Comparison of ENCODE assay signal across 19 cellular contexts in genomic region chr1:206115791-206116190, GRCh38. TPM values are rescaled to one million over a fixed set of nuclear protein-coding genes. Genes with fewer than 3 reads are reported as not detected.
DNase-seq lines count a peak whose midpoint lies in the region; ATAC-seq and TF ChIP-seq lines count a peak whose summit lies in the region.
"Had no signal": no experiment of that assay in that cellular context is flagged by ENCODE, and none has a peak within 500 bp of the region (broad histone marks: within the 10 kb centered on the region; RNA-seq: fewer than 3 reads in every experiment).

No MANE protein-coding gene starts in this region.

- H3K27me3 Mint-ChIP-seq in activated CD8-positive, alpha-beta memory T cell treated with anti-CD3 and anti-CD28 coated beads, Interleukin-2, amount 10 ng/mL, durations not matched to agents 7 days and 5 days, result peaks cover 56% of the 10 kb centered on the region
- peaks cover 59% of the 10 kb centered on the region for H3K27me3 Mint-ChIP-seq in dendritic cell treated with granulocyte-macrophage colony-stimulating factor and Interleukin-4, amounts not matched to agents 40 ng/mL and 50 ng/mL, for 4 days
- H3K27me3 Mint-ChIP-seq in neural crest cell (ENCODE audit: low read depth), result peaks cover 50% of the 10 kb centered on the region
- H3K27me3 Mint-ChIP-seq in stimulated activated naive B cell treated with anti-CD40 and anti-IgM and Interleukin-4, amounts not matched to agents 10 μg/mL and 1 μg/mL and 100 μg/mL, for 72 hours, result peaks cover 27 to 48% of the 10 kb centered on the region in 2 donors

- H3K79me2 ChIP-seq in mammary epithelial cell (ENCODE audit: insufficient read depth, low read length), result no peaks in the 10 kb centered on the region

- CTCF ChIA-PET in activated CD8-positive, alpha-beta memory T cell treated with anti-CD3 and anti-CD28 coated beads, Interleukin-2, amount 10 ng/mL, durations not matched to agents 7 days and 5 days (lab: Charles Lee), result interaction anchor here (1.0 to 1.5 kb wide), 2 partner anchors 10 to 324 kb away, joined by 4 to 5 read pairs; no protein-coding TSS in a partner anchor
- CTCF ChIA-PET in mammary epithelial cell (lab: Charles Lee; ENCODE audit: low non-redundant PET), result interaction anchor here (0.5 kb wide), 1 partner anchor 197 kb away, joined by 3 read pairs; no protein-coding TSS in a partner anchor

- no peak overlapping the region for H3K4me2 ChIP-seq in mammary epithelial cell (ENCODE audit: insufficient read depth, low read depth, low read length)

- H3K4me3 ChIP-seq in left lung, result no peak overlapping the region
- H3K4me3 ChIP-seq in mammary epithelial cell (replicated peaks in 1 of 3; ENCODE audit: insufficient read depth in 1 of 3, low read depth in 2 of 3, low read length in 3 of 3), result no peak overlapping the region
- H3K4me3 ChIP-seq: MG63 had no signal

- H3K9ac ChIP-seq in mammary epithelial cell (ENCODE audit: insufficient read depth, low read length), result no peak overlapping the region

- peaks cover 7% of the 10 kb centered on the region for H3K4me1 Mint-ChIP-seq in activated CD8-positive, alpha-beta memory T cell treated with anti-CD3 and anti-CD28 coated beads, Interleukin-2, amount 10 ng/mL, durations not matched to agents 7 days and 5 days
- H3K4me1 Mint-ChIP-seq in dendritic cell treated with granulocyte-macrophage colony-stimulating factor and Interleukin-4, amounts not matched to agents 40 ng/mL and 50 ng/mL, for 4 days (ENCODE audit: low read depth), result peaks cover 27% of the 10 kb centered on the region
- H3K4me1 Mint-ChIP-seq in neural crest cell, result peaks cover 13% of the 10 kb centered on the region
- H3K4me1 Mint-ChIP-seq in stimulated activated naive B cell treated with anti-CD40 and anti-IgM and Interleukin-4, amounts not matched to agents 10 μg/mL and 1 μg/mL and 100 μg/mL, for 72 hours, result peaks cover 25 to 35% of the 10 kb centered on the region in 2 donors

- ATAC-seq in activated CD8-positive, alpha-beta memory T cell treated with anti-CD3 and anti-CD28 coated beads, Interleukin-2, amount 10 ng/mL, durations not matched to agents 7 days and 5 days, result no peak
- no peak for ATAC-seq in stimulated activated naive B cell treated with anti-CD40 and anti-IgM and Interleukin-4, amounts not matched to agents 10 μg/mL and 1 μg/mL and 100 μg/mL, for 72 hours (replicated peaks)
- ATAC-seq in left lung, result no peak

- 82% methylated on average over 2 of the region's 8 CpGs for WGBS in mammary epithelial cell (ENCODE audit: low coverage, missing lambda C conversion rate)

- H3K9me3 Mint-ChIP-seq in activated CD8-positive, alpha-beta memory T cell treated with anti-CD3 and anti-CD28 coated beads, Interleukin-2, amount 10 ng/mL, durations not matched to agents 7 days and 5 days (ENCODE audit: low read depth), result peaks cover 4% of the 10 kb centered on the region
- H3K9me3 Mint-ChIP-seq in dendritic cell treated with granulocyte-macrophage colony-stimulating factor and Interleukin-4, amounts not matched to agents 40 ng/mL and 50 ng/mL, for 4 days, result peaks cover 8% of the 10 kb centered on the region
- H3K9me3 Mint-ChIP-seq in neural crest cell, result peaks cover 4% of the 10 kb centered on the region
- no peaks in the 10 kb centered on the region for H3K9me3 Mint-ChIP-seq in stimulated activated naive B cell treated with anti-CD40 and anti-IgM and Interleukin-4, amounts not matched to agents 10 μg/mL and 1 μg/mL and 100 μg/mL, for 72 hours

- intact Hi-C loops in dendritic cell treated with granulocyte-macrophage colony-stimulating factor and Interleukin-4, amounts not matched to agents 40 ng/mL and 50 ng/mL, for 4 days (cut with micrococcal nuclease), result loop anchor here (5.0 kb wide), 1 partner anchor 328 kb away; no protein-coding TSS in a partner anchor
- intact Hi-C loops in left lung (cut with DNase I), result loop anchor here in 1 of 2 donors (10.0 kb wide), 1 partner anchor 201 kb away; no protein-coding TSS in a partner anchor
- intact Hi-C loops in mammary epithelial cell (cut with micrococcal nuclease), result no loop called here

- no peaks in the 10 kb centered on the region for H4K20me1 ChIP-seq in mammary epithelial cell (ENCODE audit: insufficient read depth, low read length)

- no peak for TF ChIP-seq CTCF in neural crest cell (conservative IDR thresholded peaks at IDR 0.05)
- TF ChIP-seq CTCF in left lung (IDR thresholded peaks at IDR 0.05), result no peak
- no peak for TF ChIP-seq CTCF in mammary epithelial cell (conservative IDR thresholded peaks at IDR 0.05 in 1 of 2, IDR thresholded peaks at IDR 0.05 in 1 of 2; ENCODE audit: extremely low read depth in 1 of 2, insufficient read depth in 1 of 2, low read depth in 1 of 2, low read length in 2 of 2)

- peaks cover 0 to 37% of the 10 kb centered on the region in 2 donors for H3K27me3 ChIP-seq in left lung
- peaks cover 3% of the 10 kb centered on the region for H3K27me3 ChIP-seq in mammary epithelial cell (ENCODE audit: insufficient read depth, low read length)

- H3K9me3 ChIP-seq in left lung (peaks cover 0 to 4% of the 10 kb centered on the region in 2 donors), mammary epithelial cell (replicated peaks; ENCODE audit: insufficient read depth, low read length) (no peaks in the 10 kb centered on the region)
- H3K9me3 ChIP-seq: MG63 had no signal

- BruUV-seq in mammary epithelial cell (replicated peaks; lab: Mats Ljungman, UMichigan), result no TSS peak

- no peaks in the 10 kb centered on the region for H3K36me3 ChIP-seq in left lung
- no peaks in the 10 kb centered on the region for H3K36me3 ChIP-seq in mammary epithelial cell (ENCODE audit: insufficient read depth, low read length)
- H3K36me3 ChIP-seq: MG63 had no signal

- DNase-seq in activated CD8-positive, alpha-beta memory T cell treated with anti-CD3 and anti-CD28 coated beads, Interleukin-2, amount 10 ng/mL, durations not matched to agents 7 days and 5 days, result peak; percentile 9
- DNase-seq in activated CD8-positive, alpha-beta memory T cell treated with anti-CD3 and anti-CD28 coated beads for 24 hours, result no peak
- DNase-seq in neural crest cell (ENCODE audit: low read depth, low spot score) (no peak), left lung (no peak), mammary epithelial cell (no peak), NCI-H2196 treated with DMSO at 0.1 percent for 48 hours (lab: John Stamatoyannopoulos, UW; ENCODE audit: unreplicated experiment) (no peak)
- no peak for DNase-seq in stimulated activated naive B cell treated with anti-CD40 and anti-IgM and Interleukin-4, amounts not matched to agents 10 μg/mL and 1 μg/mL and 100 μg/mL, for 72 hours
- DNase-seq: CD8-positive, alpha-beta memory T cell; MG63; NCI-H1048; NCI-H1417 treated with DMSO at 0.1 percent for 48 hours; NCI-H187; NCI-H446 treated with DMSO at 0.1 percent for 48 hours; NCI-H526 treated with DMSO at 0.1 percent for 48 hours; SHP77 had no signal

- no peak overlapping the region for H3K4me3 Mint-ChIP-seq in activated CD8-positive, alpha-beta memory T cell treated with anti-CD3 and anti-CD28 coated beads, Interleukin-2, amount 10 ng/mL, durations not matched to agents 7 days and 5 days
- no peak overlapping the region for H3K4me3 Mint-ChIP-seq in dendritic cell treated with granulocyte-macrophage colony-stimulating factor and Interleukin-4, amounts not matched to agents 40 ng/mL and 50 ng/mL, for 4 days
- H3K4me3 Mint-ChIP-seq in neural crest cell, result peak overlapping the region; percentile 28
- no peak overlapping the region for H3K4me3 Mint-ChIP-seq in stimulated activated naive B cell treated with anti-CD40 and anti-IgM and Interleukin-4, amounts not matched to agents 10 μg/mL and 1 μg/mL and 100 μg/mL, for 72 hours
- H3K4me3 Mint-ChIP-seq: CD8-positive, alpha-beta memory T cell had no signal

- no peak overlapping the region for H3K27ac ChIP-seq in left lung
- no peak overlapping the region for H3K27ac ChIP-seq in mammary epithelial cell (ENCODE audit: insufficient read depth, low read depth, low read length)
- H3K27ac ChIP-seq: 22Rv1 had no signal

- H2AFZ ChIP-seq in mammary epithelial cell (ENCODE audit: low read depth, low read length), result no peak overlapping the region

- H3K27ac Mint-ChIP-seq in activated CD8-positive, alpha-beta memory T cell treated with anti-CD3 and anti-CD28 coated beads, Interleukin-2, amount 10 ng/mL, durations not matched to agents 7 days and 5 days, result no peak overlapping the region
- H3K27ac Mint-ChIP-seq in dendritic cell treated with granulocyte-macrophage colony-stimulating factor and Interleukin-4, amounts not matched to agents 40 ng/mL and 50 ng/mL, for 4 days, result peak overlapping the region; percentile 11
- no peak overlapping the region for H3K27ac Mint-ChIP-seq in neural crest cell (ENCODE audit: unreplicated experiment)
- H3K27ac Mint-ChIP-seq in stimulated activated naive B cell treated with anti-CD40 and anti-IgM and Interleukin-4, amounts not matched to agents 10 μg/mL and 1 μg/mL and 100 μg/mL, for 72 hours, result peak overlapping the region; percentile 63
- H3K27ac Mint-ChIP-seq: CD8-positive, alpha-beta memory T cell had no signal

- H3K4me1 ChIP-seq in left lung, result peaks cover 10 to 14% of the 10 kb centered on the region in 2 donors
- H3K4me1 ChIP-seq in mammary epithelial cell (ENCODE audit: insufficient read depth, low read length), result peaks cover 19% of the 10 kb centered on the region

- in situ Hi-C loops in mammary epithelial cell (cut with MboI; ENCODE audit: low sequenced_read_pairs in 2 of 2), result loop anchor here in 1 of 2 donors (25.0 kb wide), 1 partner anchor 328 kb away; the partner anchor contains the start of gene RAB29

- dilution Hi-C loops in mammary epithelial cell (cut with HindIII; ENCODE audit: low sequenced_read_pairs), result loop anchor here (25.0 kb wide), 1 partner anchor 203 kb away; no protein-coding TSS in a partner anchor

- peaks cover 3% of the 10 kb centered on the region for H3K36me3 Mint-ChIP-seq in activated CD8-positive, alpha-beta memory T cell treated with anti-CD3 and anti-CD28 coated beads, Interleukin-2, amount 10 ng/mL, durations not matched to agents 7 days and 5 days
- no peaks in the 10 kb centered on the region for H3K36me3 Mint-ChIP-seq in dendritic cell treated with granulocyte-macrophage colony-stimulating factor and Interleukin-4, amounts not matched to agents 40 ng/mL and 50 ng/mL, for 4 days (ENCODE audit: low read depth)
- no peaks in the 10 kb centered on the region for H3K36me3 Mint-ChIP-seq in neural crest cell (ENCODE audit: low read depth)
- peaks cover 0 to 1% of the 10 kb centered on the region in 2 donors for H3K36me3 Mint-ChIP-seq in stimulated activated naive B cell treated with anti-CD40 and anti-IgM and Interleukin-4, amounts not matched to agents 10 μg/mL and 1 μg/mL and 100 μg/mL, for 72 hours
- H3K36me3 Mint-ChIP-seq: CD8-positive, alpha-beta memory T cell had no signal

RNA-seq across cellular contexts. Expression of gene AVPR1B, which starts 1.4 kb away (rescaled TPM):
- not detected for total RNA-seq in activated CD8-positive, alpha-beta memory T cell treated with anti-CD3 and anti-CD28 coated beads, Interleukin-2, amount 10 ng/mL, durations not matched to agents 7 days and 5 days
- total RNA-seq in neural crest cell, result not detected in 2 replicates
- total RNA-seq in left lung, result not detected
- total RNA-seq in mammary epithelial cell, result not detected
- polyA plus RNA-seq in mammary epithelial cell, result not detected
- not detected for polyA minus RNA-seq in mammary epithelial cell
- total RNA-seq: CD8-positive, alpha-beta memory T cell; Daoy; LHCN-M2 had no signal
- polyA plus RNA-seq: CD8-positive, alpha-beta memory T cell had no signal

Comparison
In these comparisons a context has a peak if more than half of its experiments do, and no peak if none do; other contexts are left out.
1. H3K27ac Mint-ChIP-seq: peak in dendritic cell treated with granulocyte-macrophage colony-stimulating factor and Interleukin-4, amounts not matched to agents 40 ng/mL and 50 ng/mL, for 4 days (single experiment) and stimulated activated naive B cell treated with anti-CD40 and anti-IgM and Interleukin-4, amounts not matched to agents 10 μg/mL and 1 μg/mL and 100 μg/mL, for 72 hours (single experiment); none in activated CD8-positive, alpha-beta memory T cell treated with anti-CD3 and anti-CD28 coated beads, Interleukin-2, amount 10 ng/mL, durations not matched to agents 7 days and 5 days (single experiment) and neural crest cell (single experiment).